2 cellular contexts compared by ENCODE assay signal in the genomic region with DNA sequence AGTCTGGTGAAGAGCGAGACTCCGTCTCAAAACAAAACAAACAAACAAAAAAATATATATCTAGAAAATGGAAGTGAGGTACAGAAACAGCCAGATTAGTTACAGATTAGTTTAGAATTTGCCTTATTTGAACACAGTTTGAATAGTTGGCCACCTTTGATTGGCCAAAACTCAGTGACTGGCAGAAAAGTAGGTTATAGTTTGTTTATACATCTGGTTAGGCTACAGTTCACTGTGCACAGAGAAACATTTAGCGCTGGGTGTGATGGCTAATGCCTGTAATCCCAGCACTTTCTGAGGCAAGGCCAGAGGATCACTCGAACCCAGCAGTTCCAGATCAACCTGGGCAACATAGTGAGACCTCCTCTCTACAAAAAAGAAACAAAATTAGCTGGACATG.
A peak's percentile ranks its signal among the peaks of the same experiment; 100 is the strongest.
TF ChIP-seq lines count a peak whose summit lies in the region.

No MANE protein-coding gene starts in this region.

TF ChIP-seq in liver, 16 proteins besides CTCF, POLR2A, EP300 and RAD21:
- TF ChIP-seq HNF4A (conservative IDR thresholded peaks at IDR 0.05) (peak in 1 of 2 donors; percentile 15), RXRA (IDR thresholded peaks at IDR 0.05) (peak in 1 of 2 donors; percentile 53), SP1 (IDR thresholded peaks at IDR 0.05) (peak; percentile 43), FOXA1 (IDR thresholded peaks at IDR 0.05) (no peak), YY1 (IDR thresholded peaks at IDR 0.05) (peak; percentile 53)
- TF ChIP-seq, protein P1, sequence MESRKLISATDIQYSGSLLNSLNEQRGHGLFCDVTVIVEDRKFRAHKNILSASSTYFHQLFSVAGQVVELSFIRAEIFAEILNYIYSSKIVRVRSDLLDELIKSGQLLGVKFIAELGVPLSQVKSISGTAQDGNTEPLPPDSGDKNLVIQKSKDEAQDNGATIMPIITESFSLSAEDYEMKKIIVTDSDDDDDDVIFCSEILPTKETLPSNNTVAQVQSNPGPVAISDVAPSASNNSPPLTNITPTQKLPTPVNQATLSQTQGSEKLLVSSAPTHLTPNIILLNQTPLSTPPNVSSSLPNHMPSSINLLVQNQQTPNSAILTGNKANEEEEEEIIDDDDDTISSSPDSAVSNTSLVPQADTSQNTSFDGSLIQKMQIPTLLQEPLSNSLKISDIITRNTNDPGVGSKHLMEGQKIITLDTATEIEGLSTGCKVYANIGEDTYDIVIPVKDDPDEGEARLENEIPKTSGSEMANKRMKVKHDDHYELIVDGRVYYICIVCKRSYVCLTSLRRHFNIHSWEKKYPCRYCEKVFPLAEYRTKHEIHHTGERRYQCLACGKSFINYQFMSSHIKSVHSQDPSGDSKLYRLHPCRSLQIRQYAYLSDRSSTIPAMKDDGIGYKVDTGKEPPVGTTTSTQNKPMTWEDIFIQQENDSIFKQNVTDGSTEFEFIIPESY (IDR thresholded peaks at IDR 0.05) = no peak
- TF ChIP-seq, protein P2, sequence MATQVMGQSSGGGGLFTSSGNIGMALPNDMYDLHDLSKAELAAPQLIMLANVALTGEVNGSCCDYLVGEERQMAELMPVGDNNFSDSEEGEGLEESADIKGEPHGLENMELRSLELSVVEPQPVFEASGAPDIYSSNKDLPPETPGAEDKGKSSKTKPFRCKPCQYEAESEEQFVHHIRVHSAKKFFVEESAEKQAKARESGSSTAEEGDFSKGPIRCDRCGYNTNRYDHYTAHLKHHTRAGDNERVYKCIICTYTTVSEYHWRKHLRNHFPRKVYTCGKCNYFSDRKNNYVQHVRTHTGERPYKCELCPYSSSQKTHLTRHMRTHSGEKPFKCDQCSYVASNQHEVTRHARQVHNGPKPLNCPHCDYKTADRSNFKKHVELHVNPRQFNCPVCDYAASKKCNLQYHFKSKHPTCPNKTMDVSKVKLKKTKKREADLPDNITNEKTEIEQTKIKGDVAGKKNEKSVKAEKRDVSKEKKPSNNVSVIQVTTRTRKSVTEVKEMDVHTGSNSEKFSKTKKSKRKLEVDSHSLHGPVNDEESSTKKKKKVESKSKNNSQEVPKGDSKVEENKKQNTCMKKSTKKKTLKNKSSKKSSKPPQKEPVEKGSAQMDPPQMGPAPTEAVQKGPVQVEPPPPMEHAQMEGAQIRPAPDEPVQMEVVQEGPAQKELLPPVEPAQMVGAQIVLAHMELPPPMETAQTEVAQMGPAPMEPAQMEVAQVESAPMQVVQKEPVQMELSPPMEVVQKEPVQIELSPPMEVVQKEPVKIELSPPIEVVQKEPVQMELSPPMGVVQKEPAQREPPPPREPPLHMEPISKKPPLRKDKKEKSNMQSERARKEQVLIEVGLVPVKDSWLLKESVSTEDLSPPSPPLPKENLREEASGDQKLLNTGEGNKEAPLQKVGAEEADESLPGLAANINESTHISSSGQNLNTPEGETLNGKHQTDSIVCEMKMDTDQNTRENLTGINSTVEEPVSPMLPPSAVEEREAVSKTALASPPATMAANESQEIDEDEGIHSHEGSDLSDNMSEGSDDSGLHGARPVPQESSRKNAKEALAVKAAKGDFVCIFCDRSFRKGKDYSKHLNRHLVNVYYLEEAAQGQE (IDR thresholded peaks at IDR 0.05) = peak; percentile 65

TF ChIP-seq in HepG2, 621 proteins besides CTCF, POLR2A, EP300 and RAD21:
- TF ChIP-seq HCFC1 (IDR thresholded peaks at IDR 0.05; ENCODE audit: low read depth, low read length) = no peak
- no peak for TF ChIP-seq PCBP1 (IDR thresholded peaks at IDR 0.05; ENCODE audit: borderline replicate concordance, low read depth, low read length)
- TF ChIP-seq CENPX (CRISPR knock-in tag; IDR thresholded peaks at IDR 0.05) = no peak
- TF ChIP-seq, protein P3, sequence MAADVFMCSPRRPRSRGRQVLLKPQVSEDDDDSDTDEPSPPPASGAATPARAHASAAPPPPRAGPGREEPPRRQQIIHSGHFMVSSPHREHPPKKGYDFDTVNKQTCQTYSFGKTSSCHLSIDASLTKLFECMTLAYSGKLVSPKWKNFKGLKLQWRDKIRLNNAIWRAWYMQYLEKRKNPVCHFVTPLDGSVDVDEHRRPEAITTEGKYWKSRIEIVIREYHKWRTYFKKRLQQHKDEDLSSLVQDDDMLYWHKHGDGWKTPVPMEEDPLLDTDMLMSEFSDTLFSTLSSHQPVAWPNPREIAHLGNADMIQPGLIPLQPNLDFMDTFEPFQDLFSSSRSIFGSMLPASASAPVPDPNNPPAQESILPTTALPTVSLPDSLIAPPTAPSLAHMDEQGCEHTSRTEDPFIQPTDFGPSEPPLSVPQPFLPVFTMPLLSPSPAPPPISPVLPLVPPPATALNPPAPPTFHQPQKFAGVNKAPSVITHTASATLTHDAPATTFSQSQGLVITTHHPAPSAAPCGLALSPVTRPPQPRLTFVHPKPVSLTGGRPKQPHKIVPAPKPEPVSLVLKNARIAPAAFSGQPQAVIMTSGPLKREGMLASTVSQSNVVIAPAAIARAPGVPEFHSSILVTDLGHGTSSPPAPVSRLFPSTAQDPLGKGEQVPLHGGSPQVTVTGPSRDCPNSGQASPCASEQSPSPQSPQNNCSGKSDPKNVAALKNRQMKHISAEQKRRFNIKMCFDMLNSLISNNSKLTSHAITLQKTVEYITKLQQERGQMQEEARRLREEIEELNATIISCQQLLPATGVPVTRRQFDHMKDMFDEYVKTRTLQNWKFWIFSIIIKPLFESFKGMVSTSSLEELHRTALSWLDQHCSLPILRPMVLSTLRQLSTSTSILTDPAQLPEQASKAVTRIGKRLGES (CRISPR knock-in tag; IDR thresholded peaks at IDR 0.05; ENCODE audit: borderline replicate concordance) = no peak
- no peak for TF ChIP-seq ZC3H13 (CRISPR knock-in tag; IDR thresholded peaks at IDR 0.05)
- TF ChIP-seq ZFP36L2 (CRISPR knock-in tag; IDR thresholded peaks at IDR 0.05) = no peak
- TF ChIP-seq, protein P4, sequence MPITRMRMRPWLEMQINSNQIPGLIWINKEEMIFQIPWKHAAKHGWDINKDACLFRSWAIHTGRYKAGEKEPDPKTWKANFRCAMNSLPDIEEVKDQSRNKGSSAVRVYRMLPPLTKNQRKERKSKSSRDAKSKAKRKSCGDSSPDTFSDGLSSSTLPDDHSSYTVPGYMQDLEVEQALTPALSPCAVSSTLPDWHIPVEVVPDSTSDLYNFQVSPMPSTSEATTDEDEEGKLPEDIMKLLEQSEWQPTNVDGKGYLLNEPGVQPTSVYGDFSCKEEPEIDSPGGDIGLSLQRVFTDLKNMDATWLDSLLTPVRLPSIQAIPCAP (CRISPR knock-in tag; IDR thresholded peaks at IDR 0.05; ENCODE audit: low read depth) = no peak
- TF ChIP-seq TBP (CRISPR knock-in tag; IDR thresholded peaks at IDR 0.05) = no peak
- no peak for TF ChIP-seq ZNF713 (CRISPR knock-in tag; IDR thresholded peaks at IDR 0.05)
- TF ChIP-seq SMARCE1 (IDR thresholded peaks at IDR 0.05; ENCODE audit: borderline replicate concordance) = no peak
- TF ChIP-seq KDM1A (CRISPR knock-in tag; IDR thresholded peaks at IDR 0.05) = no peak
- no peak for TF ChIP-seq SPEN (CRISPR knock-in tag; IDR thresholded peaks at IDR 0.05; ENCODE audit: low read depth)
- TF ChIP-seq SRSF9 (IDR thresholded peaks at IDR 0.05; ENCODE audit: borderline replicate concordance, insufficient read depth, low read depth, low read length, poor library complexity, severe bottlenecking) = no peak
- no peak for TF ChIP-seq BORCS8-MEF2B (CRISPR knock-in tag; IDR thresholded peaks at IDR 0.05)
- TF ChIP-seq ZNF354B (CRISPR knock-in tag; IDR thresholded peaks at IDR 0.05) = no peak
TF ChIP-seq in HepG2: peak in this region for 0.
